In genomic region chr2:118010470-118010869, GRCh38 we compare ENCODE assay signal across 19 cellular contexts.
"Had no signal": no experiment of that assay in that cellular context is flagged by ENCODE, and none has a peak within 500 bp of the region (broad histone marks: within the 10 kb centered on the region; RNA-seq: fewer than 3 reads in every experiment).

No MANE protein-coding gene starts in this region.

- H3K27me3 Mint-ChIP-seq: activated CD4-positive, alpha-beta T cell treated with anti-CD3 and anti-CD28 coated beads, Interleukin-2, amount 10 ng/mL, durations not matched to agents 7 days and 5 days; dendritic cell treated with granulocyte-macrophage colony-stimulating factor and Interleukin-4, amounts not matched to agents 40 ng/mL and 50 ng/mL, for 4 days; natural killer cell treated with Interleukin-12 subunit alpha and Interleukin-12 subunit beta and Interleukin-15 and Interleukin-18, amount 100 ng/mL, for 72 hours had no signal

- H3K4me3 ChIP-seq: gastrocnemius medialis, heart right ventricle, left lung, thoracic aorta had no signal

- DNase-seq: activated CD4-positive, alpha-beta T cell treated with anti-CD3 and anti-CD28 coated beads, Interleukin-2, amount 10 ng/mL, durations not matched to agents 7 days and 5 days; activated CD4-positive, CD25-positive, alpha-beta regulatory T cell; activated CD8-positive, alpha-beta memory T cell treated with anti-CD3 and anti-CD28 coated beads, Interleukin-2, amount 50 U/mL, for 48 hours; activated naive CD4-positive, alpha-beta T cell treated with anti-CD3 and anti-CD28 coated beads for 36 hours; amniotic stem cell; central memory CD4-positive, alpha-beta T cell; gastrocnemius medialis; heart right ventricle; left lung; nucleus accumbens; posterior cingulate gyrus; retina had no signal

- H3K9me3 Mint-ChIP-seq: activated CD4-positive, alpha-beta T cell treated with anti-CD3 and anti-CD28 coated beads, Interleukin-2, amount 10 ng/mL, durations not matched to agents 7 days and 5 days; activated naive CD4-positive, alpha-beta T cell treated with anti-CD3 and anti-CD28 coated beads for 36 hours; activated T-helper 2 cell treated with anti-CD3 and anti-CD28 coated beads, Interferon-gamma antibody, Interleukin-2, Interleukin-4, amounts not matched to agents 10 μg/mL and 5 μg/mL and 100 μg/mL, durations not matched to agents 14 hours and 24 hours and 36 hours; brain; dendritic cell treated with granulocyte-macrophage colony-stimulating factor and Interleukin-4, amounts not matched to agents 40 ng/mL and 50 ng/mL, for 4 days; natural killer cell treated with Interleukin-12 subunit alpha and Interleukin-12 subunit beta and Interleukin-15 and Interleukin-18, amount 100 ng/mL, for 72 hours; stimulated activated effector memory CD8-positive, alpha-beta T cell treated with anti-CD3 and anti-CD28 coated beads, Interleukin-12 subunit alpha, Interleukin-12 subunit beta, amount 100 ng/mL, for 72 hours; T-helper 1 cell treated with Interleukin-12 subunit alpha and Interleukin-12 subunit beta and Interleukin-4 antibody, amounts not matched to agents 30 μg/mL and 1 μg/mL, for 36 hours had no signal

- H3K27ac Mint-ChIP-seq: activated CD4-positive, alpha-beta T cell treated with anti-CD3 and anti-CD28 coated beads, Interleukin-2, amount 10 ng/mL, durations not matched to agents 7 days and 5 days; activated naive CD4-positive, alpha-beta T cell treated with anti-CD3 and anti-CD28 coated beads for 36 hours; activated T-helper 2 cell treated with anti-CD3 and anti-CD28 coated beads, Interferon-gamma antibody, Interleukin-2, Interleukin-4, amounts not matched to agents 10 μg/mL and 5 μg/mL and 100 μg/mL, durations not matched to agents 14 hours and 24 hours and 36 hours; brain; dendritic cell treated with granulocyte-macrophage colony-stimulating factor and Interleukin-4, amounts not matched to agents 40 ng/mL and 50 ng/mL, for 4 days; stimulated activated effector memory CD8-positive, alpha-beta T cell treated with anti-CD3 and anti-CD28 coated beads, Interleukin-12 subunit alpha, Interleukin-12 subunit beta, amount 100 ng/mL, for 72 hours; T-helper 1 cell treated with Interleukin-12 subunit alpha and Interleukin-12 subunit beta and Interleukin-4 antibody, amounts not matched to agents 30 μg/mL and 1 μg/mL, for 36 hours had no signal

- H3K4me3 Mint-ChIP-seq: activated CD4-positive, alpha-beta T cell treated with anti-CD3 and anti-CD28 coated beads, Interleukin-2, amount 10 ng/mL, durations not matched to agents 7 days and 5 days; activated naive CD4-positive, alpha-beta T cell treated with anti-CD3 and anti-CD28 coated beads for 36 hours; dendritic cell treated with granulocyte-macrophage colony-stimulating factor and Interleukin-4, amounts not matched to agents 40 ng/mL and 50 ng/mL, for 4 days; natural killer cell treated with Interleukin-12 subunit alpha and Interleukin-12 subunit beta and Interleukin-15 and Interleukin-18, amount 100 ng/mL, for 72 hours; stimulated activated effector memory CD8-positive, alpha-beta T cell treated with anti-CD3 and anti-CD28 coated beads, Interleukin-12 subunit alpha, Interleukin-12 subunit beta, amount 100 ng/mL, for 72 hours; T-helper 1 cell treated with Interleukin-12 subunit alpha and Interleukin-12 subunit beta and Interleukin-4 antibody, amounts not matched to agents 30 μg/mL and 1 μg/mL, for 36 hours had no signal

- H3K27me3 ChIP-seq: gastrocnemius medialis, heart right ventricle, left lung had no signal

- ATAC-seq: gastrocnemius medialis; heart right ventricle; left lung; natural killer cell treated with Interleukin-12 subunit alpha and Interleukin-12 subunit beta and Interleukin-15 and Interleukin-18, amount 100 ng/mL, for 72 hours; stimulated activated effector memory CD8-positive, alpha-beta T cell treated with anti-CD3 and anti-CD28 coated beads, Interleukin-12 subunit alpha, Interleukin-12 subunit beta, amount 100 ng/mL, for 72 hours had no signal

- H3K27ac ChIP-seq: gastrocnemius medialis, left lung, thoracic aorta had no signal

- H3K9me3 ChIP-seq: gastrocnemius medialis, heart right ventricle, left lung, thoracic aorta had no signal
